9 cellular contexts compared by ENCODE assay signal in the genomic region with DNA sequence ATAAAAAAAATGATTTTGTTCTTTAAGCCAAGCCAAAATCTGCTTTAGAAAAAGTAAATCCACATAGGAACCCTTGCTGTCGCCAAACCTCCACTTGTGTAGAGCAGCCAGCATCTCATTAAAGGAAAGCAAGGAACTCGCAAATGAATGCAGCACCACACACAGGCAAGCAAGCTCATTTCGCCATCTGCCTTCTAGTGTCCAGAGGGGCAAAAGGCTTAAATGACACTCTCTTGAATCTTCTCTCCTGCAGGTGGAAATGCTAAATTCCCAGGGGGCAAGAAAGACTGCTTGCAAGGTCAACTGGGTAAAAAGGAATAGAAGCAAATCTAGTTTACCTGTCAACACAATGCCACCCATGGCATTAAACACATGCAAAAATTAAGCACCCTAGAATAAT. TPM values are rescaled to one million over a fixed set of nuclear protein-coding genes. Genes with fewer than 3 reads are reported as not detected.
DNase-seq lines count a peak whose midpoint lies in the region; ATAC-seq and TF ChIP-seq lines count a peak whose summit lies in the region.
"Had no signal": no experiment of that assay in that cellular context is flagged by ENCODE, and none has a peak within 500 bp of the region (broad histone marks: within the 10 kb centered on the region; RNA-seq: fewer than 3 reads in every experiment).

No MANE protein-coding gene starts in this region.

- no peaks in the 10 kb centered on the region for H3K36me3 Mint-ChIP-seq in progenitor cell of endocrine pancreas (ENCODE audit: insufficient read depth)

- H3K4me2 ChIP-seq in GM23248 (ENCODE audit: unreplicated experiment), result peak overlapping the region; percentile 94

- 94 to 95% methylated on average over 3 of the region's 3 CpGs for WGBS in GM23248 (ENCODE audit: low coverage in 1 of 2, low lambda C conversion rate in 2 of 2, missing lambda C conversion rate in 2 of 2), 2 experiments

- no peaks in the 10 kb centered on the region for H4K20me1 ChIP-seq in GM23248 (ENCODE audit: insufficient read depth)

- H3K4me3 ChIP-seq in GM23248, result peak overlapping the region; percentile 96
- peak overlapping the region in 1 of 2 donors; percentile 81 for H3K4me3 ChIP-seq in vagina
- no peak overlapping the region for H3K4me3 ChIP-seq in right atrium auricular region

- H3K9me2 ChIP-seq in GM23248 (ENCODE audit: insufficient read depth), result no peaks in the 10 kb centered on the region

- TF ChIP-seq CTCF in progenitor cell of endocrine pancreas (IDR thresholded peaks at IDR 0.05; ENCODE audit: unreplicated experiment) (no peak), vagina (IDR thresholded peaks at IDR 0.05) (no peak), right atrium auricular region (IDR thresholded peaks at IDR 0.05) (no peak)

- H3K9me3 ChIP-seq in GM23248 (ENCODE audit: low read depth) (no peaks in the 10 kb centered on the region), vagina (no peaks in the 10 kb centered on the region), right atrium auricular region (no peaks in the 10 kb centered on the region)

- H3K4me3 Mint-ChIP-seq in progenitor cell of endocrine pancreas (ENCODE audit: low read depth), result peak overlapping the region; percentile 98

- H3K36me3 ChIP-seq in GM23248 (ENCODE audit: low read depth) (no peaks in the 10 kb centered on the region), vagina (no peaks in the 10 kb centered on the region), right atrium auricular region (no peaks in the 10 kb centered on the region)

- intact Hi-C loops in vagina (cut with DNase I), result loop anchor here (5.0 kb wide), 1 partner anchor 127 kb away; no protein-coding TSS in a partner anchor

- peaks cover 4% of the 10 kb centered on the region for H3K27me3 Mint-ChIP-seq in progenitor cell of endocrine pancreas

- H3K27ac Mint-ChIP-seq in progenitor cell of endocrine pancreas, result no peak overlapping the region

- no peaks in the 10 kb centered on the region for H3K27me3 ChIP-seq in GM23248 (replicated peaks; ENCODE audit: insufficient read depth)
- H3K27me3 ChIP-seq in vagina, result no peaks in the 10 kb centered on the region
- no peaks in the 10 kb centered on the region for H3K27me3 ChIP-seq in right atrium auricular region

- ATAC-seq in GM18511 (IDR thresholded peaks at IDR 0.05; ENCODE audit: unreplicated experiment), result no peak

- no peak overlapping the region for H2AFZ ChIP-seq in GM23248
- H2AFZ ChIP-seq: parathyroid adenoma had no signal

- peaks cover 7% of the 10 kb centered on the region; the same call in 1 of the 2 replicates for H3F3A ChIP-seq in GM23248 (ENCODE audit: insufficient read depth)

- H3K9ac ChIP-seq in GM23248, result no peak overlapping the region
- H3K9ac ChIP-seq: parathyroid adenoma had no signal

- H3K4me1 ChIP-seq in GM23248 (ENCODE audit: insufficient read depth) (peaks cover 12% of the 10 kb centered on the region), vagina (peaks cover 19% of the 10 kb centered on the region), right atrium auricular region (peaks cover 0 to 17% of the 10 kb centered on the region in 2 donors)

- peak; percentile 82 for DNase-seq in G401 (ENCODE audit: low spot score)
- peak; percentile 61 for DNase-seq in GM23248
- peak; percentile 46 for DNase-seq in NCI-H2227 treated with DMSO at 0.1 percent for 48 hours (lab: John Stamatoyannopoulos, UW)
- peak; percentile 76 for DNase-seq in cerebellar cortex (ENCODE audit: low spot score)
- DNase-seq in progenitor cell of endocrine pancreas (ENCODE audit: low spot score, unreplicated experiment), result no peak
- no peak for DNase-seq in vagina (ENCODE audit: extremely low spot score in 2 of 2)
- DNase-seq in right atrium auricular region (ENCODE audit: low spot score), result no peak

- H3K9me3 Mint-ChIP-seq in progenitor cell of endocrine pancreas (ENCODE audit: low read depth), result no peaks in the 10 kb centered on the region

- in situ Hi-C loops in G401 (cut with HindIII; ENCODE audit: low sequenced_read_pairs), result no loop called here
- in situ Hi-C loops in GM23248 (cut with MboI), result no loop called here

- peaks cover 34% of the 10 kb centered on the region for H3K4me1 Mint-ChIP-seq in progenitor cell of endocrine pancreas (ENCODE audit: low read depth)

- H3K27ac ChIP-seq in GM23248, result no peak overlapping the region
- no peak overlapping the region for H3K27ac ChIP-seq in vagina
- H3K27ac ChIP-seq in right atrium auricular region, result no peak overlapping the region
- H3K27ac ChIP-seq: parathyroid adenoma had no signal

- H3K79me2 ChIP-seq in GM23248 (ENCODE audit: insufficient read depth), result peaks cover 68% of the 10 kb centered on the region
- H3K79me2 ChIP-seq: parathyroid adenoma had no signal

- no peak for TF ChIP-seq POLR2A in vagina (IDR thresholded peaks at IDR 0.05)

RNA-seq across cellular contexts. Expression of gene MB21D2, which starts 2.4 kb away (rescaled TPM):
- 0.06 and 0.71 TPM in 2 replicates for total RNA-seq in G401 (2014; rRNA removed; shearing (Covaris generic))
- total RNA-seq in GM23248 (2014; rRNA removed; shearing (Covaris generic)), result 24.2 and 26.4 TPM in 2 replicates
- 10.5 and 10.9 TPM in 2 replicates for polyA plus RNA-seq in GM23248 (2016; fragmentation: Nextera tagmentation; extraction: Ambion mirVana)
- total RNA-seq in progenitor cell of endocrine pancreas (12.5 and 13.4 TPM in 2 replicates), vagina (5.6 TPM), right atrium auricular region (1 to 10 TPM; 3.7 to 5.9 TPM)

Comparison
In these comparisons a context has a peak if more than half of its experiments do, and no peak if none do; other contexts are left out.
1. DNase-seq: peak in G401 (single experiment), GM23248 (single experiment), NCI-H2227 treated with DMSO at 0.1 percent for 48 hours (single experiment) and cerebellar cortex (single experiment); none in progenitor cell of endocrine pancreas (single experiment), vagina (0 of 2) and right atrium auricular region (single experiment).